8 cellular contexts compared by ENCODE assay signal in genomic region chr3:196609343-196609775, GRCh38. TPM values are rescaled to one million over a fixed set of nuclear protein-coding genes. Genes with fewer than 3 reads are reported as not detected.
DNase-seq lines count a peak whose midpoint lies in the region; ATAC-seq, FAIRE-seq and TF ChIP-seq lines count a peak whose summit lies in the region.

No MANE protein-coding gene starts in this region.

- H3K79me2 ChIP-seq in DND-41 (ENCODE audit: insufficient read depth, low read length), result peaks cover 5% of the 10 kb centered on the region
- H3K79me2 ChIP-seq in parathyroid adenoma, result no peaks in the 10 kb centered on the region

- no peaks in the 10 kb centered on the region for H3K36me3 ChIP-seq in DND-41 (ENCODE audit: insufficient read depth, low read length)
- H3K36me3 ChIP-seq in parathyroid adenoma (ENCODE audit: control insufficient read depth, insufficient read depth, low read length), result no peaks in the 10 kb centered on the region
- H3K36me3 ChIP-seq in tibial nerve, result no peaks in the 10 kb centered on the region

- TF ChIP-seq EP300 in tibial nerve (IDR thresholded peaks at IDR 0.05), result peak; percentile 11 to 71

- WGBS in tibial nerve, 2 donors, result 16 to 18% methylated on average over 5 of the region's 5 CpGs

- peak; percentile 96 for DNase-seq in DND-41
- DNase-seq in H54 (ENCODE audit: insufficient read length, low spot score), result peak; percentile 89
- DNase-seq in NCI-H1105 treated with DMSO at 0.1 percent for 48 hours (lab: John Stamatoyannopoulos, UW), result peak; percentile 84
- peak; percentile 91 for DNase-seq in SKM-1 (lab: John Stamatoyannopoulos, UW; ENCODE audit: unreplicated experiment)
- peak; percentile 96 for DNase-seq in activated naive CD4-positive, alpha-beta T cell treated with anti-CD3 and anti-CD28 coated beads for 36 hours
- DNase-seq in globus pallidus (ENCODE audit: low spot score), result peak; percentile 77
- DNase-seq in tibial nerve (ENCODE audit: low spot score in 2 of 2), result peak; percentile 83 to 92

- H2AFZ ChIP-seq in DND-41 (ENCODE audit: low read depth, low read length) (peak overlapping the region; percentile 16; the same call in 1 of the 2 replicates), parathyroid adenoma (peak overlapping the region; percentile 6)

- no peaks in the 10 kb centered on the region for H3K36me3 Mint-ChIP-seq in activated naive CD4-positive, alpha-beta T cell treated with anti-CD3 and anti-CD28 coated beads for 36 hours (ENCODE audit: low read depth)

- peak overlapping the region; percentile 21 for H3K27ac Mint-ChIP-seq in activated naive CD4-positive, alpha-beta T cell treated with anti-CD3 and anti-CD28 coated beads for 36 hours

- peak overlapping the region; percentile 51 for H3K9ac ChIP-seq in DND-41 (ENCODE audit: low read depth, low read length)
- no peak overlapping the region for H3K9ac ChIP-seq in parathyroid adenoma

- peaks cover 56% of the 10 kb centered on the region for H3K4me1 ChIP-seq in DND-41 (ENCODE audit: insufficient read depth, low read length)
- H3K4me1 ChIP-seq in parathyroid adenoma, result peaks cover 10% of the 10 kb centered on the region
- peaks cover 0 to 16% (median 4%) of the 10 kb centered on the region in 4 donors for H3K4me1 ChIP-seq in tibial nerve

- H3K27me3 Mint-ChIP-seq in activated naive CD4-positive, alpha-beta T cell treated with anti-CD3 and anti-CD28 coated beads for 36 hours (ENCODE audit: low read depth), result no peaks in the 10 kb centered on the region

- H3K9me3 ChIP-seq in DND-41 (ENCODE audit: insufficient read depth, low read length, severe bottlenecking) (no peaks in the 10 kb centered on the region), parathyroid adenoma (ENCODE audit: control insufficient read depth, low read length) (no peaks in the 10 kb centered on the region), tibial nerve (peaks cover 0 to 5% (median 0%) of the 10 kb centered on the region in 4 donors)

- peaks cover 2% of the 10 kb centered on the region for H3K9me3 Mint-ChIP-seq in activated naive CD4-positive, alpha-beta T cell treated with anti-CD3 and anti-CD28 coated beads for 36 hours

- TF ChIP-seq POLR2A in H54 (IDR thresholded peaks at IDR 0.05; ENCODE audit: low read depth, low read length) (no peak), tibial nerve (IDR thresholded peaks at IDR 0.05) (peak in 1 of 2 donors; percentile 41)

- CTCF ChIA-PET in activated naive CD4-positive, alpha-beta T cell treated with anti-CD3 and anti-CD28 coated beads for 36 hours (lab: Charles Lee), result interaction anchor here (0.6 to 13.6 kb wide), 33 partner anchors 11 to 362 kb away, joined by 3 to 265 read pairs (median 5); partner anchors contain the start of gene PAK2

- H4K20me1 ChIP-seq in DND-41 (ENCODE audit: insufficient read depth, low read length), result no peaks in the 10 kb centered on the region

- H3K27me3 ChIP-seq in DND-41 (ENCODE audit: insufficient read depth, low read length, poor library complexity) (no peaks in the 10 kb centered on the region), parathyroid adenoma (ENCODE audit: control insufficient read depth, insufficient read depth, low read length) (no peaks in the 10 kb centered on the region), tibial nerve (no peaks in the 10 kb centered on the region)

- peaks cover 33% of the 10 kb centered on the region for H3K4me1 Mint-ChIP-seq in activated naive CD4-positive, alpha-beta T cell treated with anti-CD3 and anti-CD28 coated beads for 36 hours (ENCODE audit: low read depth)

- peak; percentile 87 for ATAC-seq in DND-41 (ENCODE audit: insufficient read depth, low read depth)

- H3K4me3 Mint-ChIP-seq in activated naive CD4-positive, alpha-beta T cell treated with anti-CD3 and anti-CD28 coated beads for 36 hours, result peak overlapping the region; percentile 35

- TF ChIP-seq CTCF in DND-41 (IDR thresholded peaks at IDR 0.05; ENCODE audit: borderline replicate concordance, extremely low read depth, low read length, poor library complexity, severe bottlenecking), result peak; percentile 97
- TF ChIP-seq CTCF in parathyroid adenoma (IDR thresholded peaks at IDR 0.05), result peak; percentile 96
- peak; percentile 76 to 94 (median 83) for TF ChIP-seq CTCF in tibial nerve (IDR thresholded peaks at IDR 0.05)

- intact Hi-C loops in activated naive CD4-positive, alpha-beta T cell treated with anti-CD3 and anti-CD28 coated beads for 36 hours (cut with micrococcal nuclease), result loop anchor here (1.0 to 10.0 kb wide), 6 partner anchors 23 to 360 kb away; partner anchors contain the start of genes CEP19, NCBP2 and PIGX

- FAIRE-seq in H54 (lab: Jason Lieb, UNC), result peak; percentile 92

- peak overlapping the region; percentile 56 for H3K4me2 ChIP-seq in DND-41 (ENCODE audit: insufficient read depth, low read length)
- H3K4me2 ChIP-seq in parathyroid adenoma (ENCODE audit: low read length), result no peak overlapping the region

- H3K4me3 ChIP-seq in DND-41 (ENCODE audit: low read depth in 1 of 2, low read length in 2 of 2) (peak overlapping the region in 1 of 2 experiments; percentile 28; a peak in 2 of 4 replicates), parathyroid adenoma (ENCODE audit: low read depth, low read length) (no peak overlapping the region), tibial nerve (no peak overlapping the region)

- peak overlapping the region; percentile 87 for H3K27ac ChIP-seq in DND-41 (ENCODE audit: low read length)
- H3K27ac ChIP-seq in parathyroid adenoma, result no peak overlapping the region
- H3K27ac ChIP-seq in tibial nerve, result peak overlapping the region in 3 of 4 donors; percentile 59 to 75 (median 60)

RNA-seq across cellular contexts. Expression of gene NRROS, which starts 30.1 kb away (rescaled TPM):
- 1 to 10 TPM; 8.1 to 9.2 TPM for total RNA-seq in activated naive CD4-positive, alpha-beta T cell treated with anti-CD3 and anti-CD28 coated beads for 36 hours
- total RNA-seq in tibial nerve, result 10 to 100 TPM in 3 of 4 donors, 1 to 10 TPM in 1; 8.6 to 16.4 (median 12.7) TPM

RNA-seq across cellular contexts. Expression of gene FBXO45, which starts 40.9 kb away (rescaled TPM):
- total RNA-seq in activated naive CD4-positive, alpha-beta T cell treated with anti-CD3 and anti-CD28 coated beads for 36 hours, result 10 to 100 TPM; 11.8 to 12.8 TPM
- 10 to 100 TPM in 1 of 4 donors, 1 to 10 TPM in 3; 7.8 to 14.9 (median 8.7) TPM for total RNA-seq in tibial nerve

RNA-seq across cellular contexts. Expression of gene WDR53, which starts 41.0 kb away (rescaled TPM):
- 10 to 100 TPM; 14.3 to 15.8 TPM for total RNA-seq in activated naive CD4-positive, alpha-beta T cell treated with anti-CD3 and anti-CD28 coated beads for 36 hours
- total RNA-seq in tibial nerve, result 10 to 100 TPM in 1 of 4 donors, 1 to 10 TPM in 3; 6.1 to 17.4 (median 9.1) TPM
